Comparison of ENCODE assay signal across 8 cellular contexts in the genomic region with DNA sequence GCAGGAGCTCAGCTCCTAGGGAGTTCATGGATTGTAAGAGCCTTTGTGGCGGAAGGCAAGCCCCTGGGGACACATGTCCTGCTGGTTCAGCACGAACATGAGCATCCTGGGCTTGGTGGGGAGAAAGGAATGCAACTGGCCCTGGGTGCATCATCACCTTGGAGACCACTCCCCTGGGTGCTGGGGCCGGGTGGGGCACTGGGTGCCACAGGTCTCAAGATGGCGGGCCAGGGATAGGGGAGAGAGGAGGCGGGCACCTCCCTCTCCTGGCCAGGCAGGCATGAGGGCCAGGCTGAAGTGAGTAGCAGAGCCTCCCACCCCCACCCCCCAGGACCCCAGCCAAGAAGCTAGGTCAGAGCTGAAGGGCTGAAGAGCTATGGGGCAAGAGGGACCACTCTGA. TPM values are rescaled to one million over a fixed set of nuclear protein-coding genes. Genes with fewer than 3 reads are reported as not detected.
A peak's percentile ranks its signal among the peaks of the same experiment; 100 is the strongest.
DNase-seq lines count a peak whose midpoint lies in the region; ATAC-seq and TF ChIP-seq lines count a peak whose summit lies in the region.

No MANE protein-coding gene starts in this region.

- no peak for DNase-seq in activated T-cell treated with anti-CD3 and anti-CD28 coated beads, Interleukin-2, amount 50 U/mL, for 24 hours
- DNase-seq in activated T-cell treated with anti-CD3 and anti-CD28 coated beads, Interleukin-2, amount 50 U/mL, for 48 hours: no peak
- DNase-seq in mesenchymal stem cell (no peak), upper lobe of left lung (no peak), NCI-H1105 (lab: John Stamatoyannopoulos, UW) (no peak), NCI-H187 treated with DMSO at 0.1 percent for 48 hours (lab: John Stamatoyannopoulos, UW) (no peak), NCI-H1436 treated with DMSO at 0.1 percent for 48 hours (lab: John Stamatoyannopoulos, UW) (no peak)

- peak overlapping the region; percentile 5 for H4K91ac ChIP-seq in mesenchymal stem cell (ENCODE audit: low read length)

- H3K4me1 Mint-ChIP-seq in activated T-cell treated with anti-CD3 and anti-CD28 coated beads, Interleukin-2, amount 50 U/mL, for 24 hours (ENCODE audit: low read depth): peaks cover 27% of the 10 kb centered on the region
- H3K4me1 Mint-ChIP-seq in brain: peaks cover 91% of the 10 kb centered on the region

- H3K9me3 Mint-ChIP-seq in activated T-cell treated with anti-CD3 and anti-CD28 coated beads, Interleukin-2, amount 50 U/mL, for 24 hours: no peaks in the 10 kb centered on the region
- peaks cover 0 to 2% (median 0%) of the 10 kb centered on the region in 5 experiments for H3K9me3 Mint-ChIP-seq in brain

- peak overlapping the region; percentile 68 for H3K27ac Mint-ChIP-seq in activated T-cell treated with anti-CD3 and anti-CD28 coated beads, Interleukin-2, amount 50 U/mL, for 24 hours
- H3K27ac Mint-ChIP-seq in brain: peak overlapping the region; percentile 77 to 99 (median 97)

- peak overlapping the region; percentile 78 for H3K4me3 Mint-ChIP-seq in activated T-cell treated with anti-CD3 and anti-CD28 coated beads, Interleukin-2, amount 50 U/mL, for 24 hours
- H3K4me3 Mint-ChIP-seq in brain: peak overlapping the region; percentile 92 to 97 (median 97)

- H3K4me3 ChIP-seq in mesenchymal stem cell (ENCODE audit: insufficient read depth in 1 of 2, low read depth in 1 of 2, low read length in 2 of 2) (peak overlapping the region; percentile 66 to 92), upper lobe of left lung (peak overlapping the region; percentile 51 to 92 (median 84))

- peak overlapping the region in 1 of 2 experiments; percentile 89 for H3K14ac ChIP-seq in mesenchymal stem cell (ENCODE audit: low read length in 2 of 2)

- H2AFZ ChIP-seq in mesenchymal stem cell (ENCODE audit: low read depth, low read length): peak overlapping the region; percentile 3

- 80% methylated on average over 4 of the region's 5 CpGs for WGBS in mesenchymal stem cell
- WGBS in upper lobe of left lung, 2 donors: 83 to 95% methylated on average over 4 to 5 of the region's 5 CpGs

- no peak overlapping the region for H2BK15ac ChIP-seq in mesenchymal stem cell (ENCODE audit: low read depth, poor library complexity, severe bottlenecking)

- H3K9me3 ChIP-seq in mesenchymal stem cell (ENCODE audit: control insufficient read depth, low read length) (no peaks in the 10 kb centered on the region), upper lobe of left lung (no peaks in the 10 kb centered on the region)

- H3K18ac ChIP-seq in mesenchymal stem cell (ENCODE audit: low read depth in 1 of 2, low read length in 2 of 2): peak overlapping the region; percentile 4 to 88

- H4K8ac ChIP-seq in mesenchymal stem cell (ENCODE audit: low read length): peak overlapping the region; percentile 50

- H3K27me3 ChIP-seq in mesenchymal stem cell (ENCODE audit: control insufficient read depth in 1 of 2, insufficient read depth in 1 of 2, low read length in 2 of 2): no peaks in the 10 kb centered on the region
- H3K27me3 ChIP-seq in upper lobe of left lung: peaks cover 0 to 4% (median 0%) of the 10 kb centered on the region in 4 donors

- H2BK12ac ChIP-seq in mesenchymal stem cell (ENCODE audit: low read length in 2 of 2): peak overlapping the region in 1 of 2 experiments; percentile 85

- no peak overlapping the region for H2BK120ac ChIP-seq in mesenchymal stem cell (ENCODE audit: low read depth, low read length)

- H3K27ac ChIP-seq in mesenchymal stem cell (ENCODE audit: low read length, poor library complexity, severe bottlenecking) (no peak overlapping the region), upper lobe of left lung (peak overlapping the region in 3 of 4 donors; percentile 74 to 95 (median 94))

- H3K79me1 ChIP-seq in mesenchymal stem cell (replicated peaks; ENCODE audit: low read length, poor library complexity, severe bottlenecking): peaks cover 29% of the 10 kb centered on the region

- peak overlapping the region; percentile 91 for H3K9ac ChIP-seq in mesenchymal stem cell (ENCODE audit: low read length)

- TF ChIP-seq CTCF in brain (conservative IDR thresholded peaks at IDR 0.05): no peak
- TF ChIP-seq CTCF in upper lobe of left lung (IDR thresholded peaks at IDR 0.05): no peak

- no peak overlapping the region for H2AK5ac ChIP-seq in mesenchymal stem cell (ENCODE audit: low read length, severe bottlenecking)

- peaks cover 19% of the 10 kb centered on the region for H3K36me3 Mint-ChIP-seq in activated T-cell treated with anti-CD3 and anti-CD28 coated beads, Interleukin-2, amount 50 U/mL, for 24 hours (ENCODE audit: low read depth)
- H3K36me3 Mint-ChIP-seq in brain: peaks cover 2% of the 10 kb centered on the region

- no peak for ATAC-seq in upper lobe of left lung (ENCODE audit: low FRiP score in 2 of 2)

- no peak for TF ChIP-seq EP300 in upper lobe of left lung (IDR thresholded peaks at IDR 0.05)

- peak overlapping the region; percentile 55 for H3K4me2 ChIP-seq in mesenchymal stem cell (ENCODE audit: low read length, poor library complexity, severe bottlenecking)

- no peak overlapping the region for H2BK5ac ChIP-seq in mesenchymal stem cell (ENCODE audit: low read depth, low read length, poor library complexity, severe bottlenecking)

- H3K23ac ChIP-seq in mesenchymal stem cell (ENCODE audit: low read length in 2 of 2): no peak overlapping the region

- H3K36me3 ChIP-seq in mesenchymal stem cell (ENCODE audit: control insufficient read depth in 1 of 2, insufficient read depth in 2 of 2, low read depth in 1 of 2, low read length in 2 of 2) (peaks cover 17 to 21% of the 10 kb centered on the region in 2 experiments), upper lobe of left lung (no peaks in the 10 kb centered on the region)

- peak overlapping the region; percentile 64 to 65 for H3K4ac ChIP-seq in mesenchymal stem cell (ENCODE audit: low read depth in 1 of 2, low read length in 2 of 2)

- peaks cover 41% of the 10 kb centered on the region for H3K4me1 ChIP-seq in mesenchymal stem cell (ENCODE audit: control insufficient read depth, insufficient read depth, low read depth, low read length)
- peaks cover 11 to 38% (median 22%) of the 10 kb centered on the region in 4 donors for H3K4me1 ChIP-seq in upper lobe of left lung

- H3K27me3 Mint-ChIP-seq in activated T-cell treated with anti-CD3 and anti-CD28 coated beads, Interleukin-2, amount 50 U/mL, for 24 hours: no peaks in the 10 kb centered on the region
- H3K27me3 Mint-ChIP-seq in brain: peaks cover 8% of the 10 kb centered on the region

- no peak for TF ChIP-seq POLR2A in upper lobe of left lung (IDR thresholded peaks at IDR 0.05)

RNA-seq across cellular contexts. Expression of a gene that starts 0.8 kb away (rescaled TPM):
- 151 TPM for polyA plus RNA-seq in brain (ENCODE audit: insufficient read depth, low read depth, low replicate concordance)
- polyA plus RNA-seq in mesenchymal stem cell (2013, experiment 1 of 2): 32.5 TPM
- 31.0 TPM for polyA plus RNA-seq in mesenchymal stem cell (2013, experiment 2 of 2)
- total RNA-seq in upper lobe of left lung: 10 to 100 TPM; 22.7 to 53.4 (median 37.7) TPM

RNA-seq across cellular contexts. Expression of a gene that starts 7.4 kb away (rescaled TPM):
- polyA plus RNA-seq in brain (ENCODE audit: insufficient read depth, low read depth, low replicate concordance): 39.3 TPM
- polyA plus RNA-seq in mesenchymal stem cell (2013, experiment 1 of 2): 15.5 TPM
- polyA plus RNA-seq in mesenchymal stem cell (2013, experiment 2 of 2): 15.1 TPM
- 10 to 100 TPM; 35.6 to 62.6 (median 50.0) TPM for total RNA-seq in upper lobe of left lung

RNA-seq across cellular contexts. Expression of a gene that starts 8.4 kb away (rescaled TPM):
- 70.3 TPM for polyA plus RNA-seq in brain (ENCODE audit: insufficient read depth, low read depth, low replicate concordance)
- polyA plus RNA-seq in mesenchymal stem cell (2013, experiment 1 of 2): 19.9 TPM
- 19.9 TPM for polyA plus RNA-seq in mesenchymal stem cell (2013, experiment 2 of 2)
- total RNA-seq in upper lobe of left lung: 10 to 100 TPM; 15.7 to 44.5 (median 26.3) TPM

RNA-seq across cellular contexts. Expression of a gene that starts 11.3 kb away (rescaled TPM):
- polyA plus RNA-seq in brain (ENCODE audit: insufficient read depth, low read depth, low replicate concordance): 8.9 TPM
- polyA plus RNA-seq in mesenchymal stem cell (2013, experiment 1 of 2): not detected
- 0.03 TPM for polyA plus RNA-seq in mesenchymal stem cell (2013, experiment 2 of 2)
- not detected for total RNA-seq in upper lobe of left lung

RNA-seq across cellular contexts. Expression of a gene that starts 16.8 kb away (rescaled TPM):
- 11.5 TPM for polyA plus RNA-seq in brain (ENCODE audit: insufficient read depth, low read depth, low replicate concordance)
- 14.0 TPM for polyA plus RNA-seq in mesenchymal stem cell (2013, experiment 1 of 2)
- 14.7 TPM for polyA plus RNA-seq in mesenchymal stem cell (2013, experiment 2 of 2)
- total RNA-seq in upper lobe of left lung: 10 to 100 TPM; 17.4 to 65.0 (median 35.9) TPM
